In the genomic region with DNA sequence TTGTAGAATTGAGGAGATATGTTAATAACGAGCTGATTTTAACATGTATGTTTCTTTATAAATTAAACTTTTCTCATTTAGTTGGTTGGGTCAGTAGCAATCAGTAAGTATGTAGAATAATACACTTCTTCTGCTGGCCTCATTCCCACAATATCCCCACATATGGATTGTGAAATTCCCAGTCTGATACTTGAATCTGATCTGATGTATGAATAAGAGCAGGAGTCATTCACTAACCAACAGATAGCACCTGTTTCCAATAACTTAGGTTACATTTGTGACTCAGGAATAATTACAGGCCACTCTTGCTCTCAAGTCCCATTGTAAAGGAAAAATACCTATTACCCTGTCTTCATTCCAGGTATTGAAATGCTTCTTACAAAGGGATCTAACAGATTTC, we compare ENCODE assay signal across 25 cellular contexts. TPM values are rescaled to one million over a fixed set of nuclear protein-coding genes. Genes with fewer than 3 reads are reported as not detected.
DNase-seq lines count a peak whose midpoint lies in the region; ATAC-seq, FAIRE-seq and TF ChIP-seq lines count a peak whose summit lies in the region.
"Had no signal": no experiment of that assay in that cellular context is flagged by ENCODE, and none has a peak within 500 bp of the region (broad histone marks: within the 10 kb centered on the region; RNA-seq: fewer than 3 reads in every experiment).

No MANE protein-coding gene starts in this region.

- ATAC-seq in HG03469 (IDR thresholded peaks at IDR 0.05; ENCODE audit: unreplicated experiment): no peak
- ATAC-seq: activated CD4-positive, alpha-beta T cell treated with anti-CD3 and anti-CD28 coated beads for 36 hours; left lobe of liver; right cardiac atrium; Right ventricle myocardium inferior had no signal

- H3K4me3 ChIP-seq in fibroblast of mammary gland (ENCODE audit: control insufficient read depth, low read depth, low read length): no peak overlapping the region
- H3K4me3 ChIP-seq: BLaER1, esophagus squamous epithelium, PC-9, transverse colon had no signal

- no peak for TF ChIP-seq POLR2A in GM12891 (IDR thresholded peaks at IDR 0.05; ENCODE audit: low read depth, low read length)

- DNase-seq in DMS53 treated with DMSO at 0.1 percent for 48 hours (lab: John Stamatoyannopoulos, UW; ENCODE audit: unreplicated experiment) (peak; percentile 37), NCI-H1105 (lab: John Stamatoyannopoulos, UW) (peak; percentile 14), NCI-H345 (lab: John Stamatoyannopoulos, UW) (peak; percentile 49), fibroblast of mammary gland (ENCODE audit: low read depth) (peak; percentile 85), activated gamma-delta T cell treated with Interleukin-2 at 50 U/mL for 16 hours (no peak), GM12891 (ENCODE audit: insufficient read length, low spot score) (no peak)
- DNase-seq: ACHN; activated CD4-positive, alpha-beta T cell treated with anti-CD3 and anti-CD28 coated beads for 36 hours; activated CD8-positive, alpha-beta memory T cell treated with anti-CD3 and anti-CD28 coated beads for 24 hours; activated effector memory CD4-positive, alpha-beta T cell treated with anti-CD3 and anti-CD28 coated beads, Interleukin-2, amount 50 U/mL, for 16 hours; activated naive CD8-positive, alpha-beta T cell treated with anti-CD3 and anti-CD28 coated beads, Interleukin-2, amount 10 ng/mL, durations not matched to agents 7 days and 5 days; activated T-cell treated with anti-CD3 and anti-CD28 coated beads, Interleukin-2, amount 50 U/mL, for 1 hour; DND-41; esophagus squamous epithelium; H9; NCI-H446; PC-9; right cardiac atrium; stimulated activated CD4-positive, alpha-beta T cell treated with anti-CD3 and anti-CD28 coated beads, Interleukin-2, amount 100 ng/mL, for 48 hours; transverse colon had no signal

- no peak for TF ChIP-seq CTCF in fibroblast of mammary gland (conservative IDR thresholded peaks at IDR 0.05; ENCODE audit: control insufficient read depth, insufficient read depth, low read depth, low read length)

- FAIRE-seq in GM12891 (lab: Jason Lieb, UNC): no peak
- FAIRE-seq: endometrium had no signal

TF ChIP-seq in GM12891, 5 proteins besides CTCF, POLR2A, EP300 and RAD21:
- TF ChIP-seq TAF1 (IDR thresholded peaks at IDR 0.05; ENCODE audit: low read depth, low read length) (no peak), POLR2AphosphoS5 (IDR thresholded peaks at IDR 0.05; ENCODE audit: low read depth, low read length) (no peak), POU2F2 (IDR thresholded peaks at IDR 0.05; ENCODE audit: low read depth, low read length) (no peak), PAX5 (IDR thresholded peaks at IDR 0.05; ENCODE audit: insufficient read depth, low read length, severe bottlenecking) (no peak), SPI1 (IDR thresholded peaks at IDR 0.05; ENCODE audit: low read depth, low read length) (no peak)

RNA-seq across cellular contexts. Expression of gene SLC36A1, which starts 23.9 kb away (rescaled TPM):
- polyA plus RNA-seq in GM12891 (2012; ENCODE audit: low read depth, missing spikeins): 1.1 TPM

Comparison
In these comparisons a context has a peak if more than half of its experiments do, and no peak if none do; other contexts are left out.
1. DNase-seq: peak in DMS53 treated with DMSO at 0.1 percent for 48 hours (single experiment), NCI-H1105 (single experiment), NCI-H345 (single experiment) and fibroblast of mammary gland (single experiment); none in activated gamma-delta T cell treated with Interleukin-2 at 50 U/mL for 16 hours (single experiment) and GM12891 (single experiment).